Comparison of ENCODE assay signal across 1 cellular context in the genomic region with DNA sequence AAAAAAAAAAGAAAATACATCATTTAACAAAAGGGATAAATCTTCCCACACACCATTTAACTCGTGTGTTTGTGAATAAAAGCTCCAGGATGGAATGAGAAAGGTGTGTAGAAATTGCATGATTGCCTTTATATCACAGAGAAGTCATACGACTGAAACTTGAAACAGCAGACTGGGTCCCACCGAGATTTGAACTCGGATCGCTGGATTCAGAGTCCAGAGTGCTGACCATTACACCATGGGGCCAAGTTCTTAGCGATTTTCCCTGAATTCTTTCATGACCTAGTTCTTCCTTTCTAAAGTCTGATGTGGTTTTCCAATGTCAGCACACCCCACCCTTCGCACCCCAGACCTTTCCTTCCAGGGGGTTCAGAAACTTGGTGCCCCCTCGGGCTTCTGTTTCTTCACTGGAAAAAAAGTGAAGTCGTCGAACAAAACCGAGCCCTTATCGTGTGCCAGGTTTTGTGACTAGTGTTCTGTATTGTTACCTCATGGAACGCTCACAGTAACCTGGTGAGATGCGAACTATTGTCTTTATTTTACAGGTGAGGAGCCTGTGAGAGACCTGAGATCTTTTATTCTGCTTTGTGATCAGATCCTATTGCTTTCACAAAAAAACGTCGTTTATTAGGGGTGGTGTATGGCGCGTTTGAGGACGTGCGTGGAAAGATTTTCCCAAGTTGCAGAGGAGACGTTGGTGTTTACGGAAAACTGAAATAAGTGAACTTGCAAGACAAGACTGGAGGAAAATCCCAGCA.
A peak's percentile ranks its signal among the peaks of the same experiment; 100 is the strongest.
TF ChIP-seq lines count a peak whose summit lies in the region.

No MANE protein-coding gene starts in this region.

TF ChIP-seq in K562, 482 proteins besides CTCF, POLR2A, EP300 and RAD21 (continued from another document):
- TF ChIP-seq, protein P1, sequence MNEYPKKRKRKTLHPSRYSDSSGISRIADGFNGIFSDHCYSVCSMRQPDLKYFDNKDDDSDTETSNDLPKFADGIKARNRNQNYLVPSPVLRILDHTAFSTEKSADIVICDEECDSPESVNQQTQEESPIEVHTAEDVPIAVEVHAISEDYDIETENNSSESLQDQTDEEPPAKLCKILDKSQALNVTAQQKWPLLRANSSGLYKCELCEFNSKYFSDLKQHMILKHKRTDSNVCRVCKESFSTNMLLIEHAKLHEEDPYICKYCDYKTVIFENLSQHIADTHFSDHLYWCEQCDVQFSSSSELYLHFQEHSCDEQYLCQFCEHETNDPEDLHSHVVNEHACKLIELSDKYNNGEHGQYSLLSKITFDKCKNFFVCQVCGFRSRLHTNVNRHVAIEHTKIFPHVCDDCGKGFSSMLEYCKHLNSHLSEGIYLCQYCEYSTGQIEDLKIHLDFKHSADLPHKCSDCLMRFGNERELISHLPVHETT (CRISPR knock-in tag; conservative IDR thresholded peaks at IDR 0.05 in 1 of 2, IDR thresholded peaks at IDR 0.05 in 1 of 2) = 0 out of 4 replicates have a peak, but pooled peaks of 1 of the 2 experiments have one; percentile 2
- no peak for TF ChIP-seq ZNF347 (CRISPR knock-in tag; IDR thresholded peaks at IDR 0.05; ENCODE audit: low read depth)
- TF ChIP-seq ZKSCAN1 (IDR thresholded peaks at IDR 0.05; ENCODE audit: low read depth, low read length) = peak; percentile 73
- no peak for TF ChIP-seq PHB2 (IDR thresholded peaks at IDR 0.05; ENCODE audit: low read depth)
- TF ChIP-seq ZNF165 (CRISPR knock-in tag; IDR thresholded peaks at IDR 0.05; ENCODE audit: borderline replicate concordance) = no peak
- TF ChIP-seq ZNF445 (CRISPR knock-in tag; IDR thresholded peaks at IDR 0.05; ENCODE audit: low read depth) = no peak
- TF ChIP-seq KDM1A (IDR thresholded peaks at IDR 0.05) = peak; percentile 44 to 58; a peak in 3 of 4 replicates
- TF ChIP-seq BCOR (IDR thresholded peaks at IDR 0.05) = peak; percentile 64; the same call in 1 of the 2 replicates
- TF ChIP-seq, protein P2, sequence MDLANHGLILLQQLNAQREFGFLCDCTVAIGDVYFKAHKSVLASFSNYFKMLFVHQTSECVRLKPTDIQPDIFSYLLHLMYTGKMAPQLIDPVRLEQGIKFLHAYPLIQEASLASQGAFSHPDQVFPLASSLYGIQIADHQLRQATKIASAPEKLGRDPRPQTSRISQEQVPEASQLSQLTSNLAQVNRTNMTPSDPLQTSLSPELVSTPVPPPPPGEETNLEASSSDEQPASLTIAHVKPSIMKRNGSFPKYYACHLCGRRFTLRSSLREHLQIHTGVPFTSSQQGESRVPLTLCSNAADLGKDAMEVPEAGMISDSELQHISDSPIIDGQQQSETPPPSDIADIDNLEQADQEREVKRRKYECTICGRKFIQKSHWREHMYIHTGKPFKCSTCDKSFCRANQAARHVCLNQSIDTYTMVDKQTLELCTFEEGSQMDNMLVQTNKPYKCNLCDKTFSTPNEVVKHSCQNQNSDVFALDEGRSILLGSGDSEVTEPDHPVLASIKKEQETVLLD (IDR thresholded peaks at IDR 0.05) = peak; percentile 75
- TF ChIP-seq TEAD4 (IDR thresholded peaks at IDR 0.05; ENCODE audit: low read length) = peak; percentile 85
- TF ChIP-seq TEAD4 (CRISPR knock-in tag; IDR thresholded peaks at IDR 0.05; ENCODE audit: borderline replicate concordance) = no peak
- no peak for TF ChIP-seq ZNF778 (CRISPR knock-in tag; IDR thresholded peaks at IDR 0.05)
- peak; percentile 66; the same call in 1 of the 2 replicates for TF ChIP-seq NCOA6 (IDR thresholded peaks at IDR 0.05)
- peak; percentile 8; the same call in 1 of the 2 replicates for TF ChIP-seq ZNF24 (IDR thresholded peaks at IDR 0.05)
- no peak for TF ChIP-seq EGR1 (conservative IDR thresholded peaks at IDR 0.05)
- peak; percentile 46; the same call in 1 of the 2 replicates for TF ChIP-seq CREB1 (IDR thresholded peaks at IDR 0.05)
- no peak for TF ChIP-seq CREB1 (CRISPR knock-in tag; IDR thresholded peaks at IDR 0.05)
- peak; percentile 87 for TF ChIP-seq ADNP (tag; IDR thresholded peaks at IDR 0.05)
- 0 out of 2 replicates have a peak, but pooled peaks have one; percentile 27 for TF ChIP-seq JUN (IDR thresholded peaks at IDR 0.05; ENCODE audit: borderline replicate concordance, low read depth, low read length)
- no peak for TF ChIP-seq JUN (CRISPR knock-in tag; IDR thresholded peaks at IDR 0.05; ENCODE audit: borderline replicate concordance)
- peak; percentile 37; the same call in 1 of the 2 replicates for TF ChIP-seq STAT5A (IDR thresholded peaks at IDR 0.05; ENCODE audit: borderline replicate concordance, low read length)
- TF ChIP-seq ZNF766 (CRISPR knock-in tag; conservative IDR thresholded peaks at IDR 0.05) = no peak
- no peak for TF ChIP-seq IRF2 (CRISPR knock-in tag; IDR thresholded peaks at IDR 0.05)
- TF ChIP-seq RFX5 (IDR thresholded peaks at IDR 0.05; ENCODE audit: low read depth, low read length) = peak; percentile 57; the same call in 1 of the 2 replicates
- TF ChIP-seq, protein P3, sequence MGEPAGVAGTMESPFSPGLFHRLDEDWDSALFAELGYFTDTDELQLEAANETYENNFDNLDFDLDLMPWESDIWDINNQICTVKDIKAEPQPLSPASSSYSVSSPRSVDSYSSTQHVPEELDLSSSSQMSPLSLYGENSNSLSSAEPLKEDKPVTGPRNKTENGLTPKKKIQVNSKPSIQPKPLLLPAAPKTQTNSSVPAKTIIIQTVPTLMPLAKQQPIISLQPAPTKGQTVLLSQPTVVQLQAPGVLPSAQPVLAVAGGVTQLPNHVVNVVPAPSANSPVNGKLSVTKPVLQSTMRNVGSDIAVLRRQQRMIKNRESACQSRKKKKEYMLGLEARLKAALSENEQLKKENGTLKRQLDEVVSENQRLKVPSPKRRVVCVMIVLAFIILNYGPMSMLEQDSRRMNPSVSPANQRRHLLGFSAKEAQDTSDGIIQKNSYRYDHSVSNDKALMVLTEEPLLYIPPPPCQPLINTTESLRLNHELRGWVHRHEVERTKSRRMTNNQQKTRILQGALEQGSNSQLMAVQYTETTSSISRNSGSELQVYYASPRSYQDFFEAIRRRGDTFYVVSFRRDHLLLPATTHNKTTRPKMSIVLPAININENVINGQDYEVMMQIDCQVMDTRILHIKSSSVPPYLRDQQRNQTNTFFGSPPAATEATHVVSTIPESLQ (CRISPR knock-in tag; IDR thresholded peaks at IDR 0.05) = no peak
- no peak for TF ChIP-seq ZNF707 (CRISPR knock-in tag; conservative IDR thresholded peaks at IDR 0.05)
- no peak for TF ChIP-seq ZNF324 (CRISPR knock-in tag; IDR thresholded peaks at IDR 0.05)
- TF ChIP-seq, protein P4, sequence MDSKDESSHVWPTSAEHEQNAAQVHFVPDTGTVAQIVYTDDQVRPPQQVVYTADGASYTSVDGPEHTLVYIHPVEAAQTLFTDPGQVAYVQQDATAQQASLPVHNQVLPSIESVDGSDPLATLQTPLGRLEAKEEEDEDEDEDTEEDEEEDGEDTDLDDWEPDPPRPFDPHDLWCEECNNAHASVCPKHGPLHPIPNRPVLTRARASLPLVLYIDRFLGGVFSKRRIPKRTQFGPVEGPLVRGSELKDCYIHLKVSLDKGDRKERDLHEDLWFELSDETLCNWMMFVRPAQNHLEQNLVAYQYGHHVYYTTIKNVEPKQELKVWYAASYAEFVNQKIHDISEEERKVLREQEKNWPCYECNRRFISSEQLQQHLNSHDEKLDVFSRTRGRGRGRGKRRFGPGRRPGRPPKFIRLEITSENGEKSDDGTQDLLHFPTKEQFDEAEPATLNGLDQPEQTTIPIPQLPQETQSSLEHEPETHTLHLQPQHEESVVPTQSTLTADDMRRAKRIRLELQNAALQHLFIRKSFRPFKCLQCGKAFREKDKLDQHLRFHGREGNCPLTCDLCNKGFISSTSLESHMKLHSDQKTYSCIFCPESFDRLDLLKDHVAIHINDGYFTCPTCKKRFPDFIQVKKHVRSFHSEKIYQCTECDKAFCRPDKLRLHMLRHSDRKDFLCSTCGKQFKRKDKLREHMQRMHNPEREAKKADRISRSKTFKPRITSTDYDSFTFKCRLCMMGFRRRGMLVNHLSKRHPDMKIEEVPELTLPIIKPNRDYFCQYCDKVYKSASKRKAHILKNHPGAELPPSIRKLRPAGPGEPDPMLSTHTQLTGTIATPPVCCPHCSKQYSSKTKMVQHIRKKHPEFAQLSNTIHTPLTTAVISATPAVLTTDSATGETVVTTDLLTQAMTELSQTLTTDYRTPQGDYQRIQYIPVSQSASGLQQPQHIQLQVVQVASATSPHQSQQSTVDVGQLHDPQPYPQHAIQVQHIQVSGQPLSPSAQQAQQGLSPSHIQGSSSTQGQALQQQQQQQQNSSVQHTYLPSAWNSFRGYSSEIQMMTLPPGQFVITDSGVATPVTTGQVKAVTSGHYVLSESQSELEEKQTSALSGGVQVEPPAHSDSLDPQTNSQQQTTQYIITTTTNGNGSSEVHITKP (IDR thresholded peaks at IDR 0.05; ENCODE audit: partially characterized antibody) = no peak
- TF ChIP-seq CHD2 (IDR thresholded peaks at IDR 0.05; ENCODE audit: low read depth, low read length) = peak; percentile 40; the same call in 1 of the 2 replicates
- TF ChIP-seq ZNF384 (IDR thresholded peaks at IDR 0.05; ENCODE audit: low read depth, low read length) = 0 out of 2 replicates have a peak, but pooled peaks have one; percentile 6
- peak; percentile 73 for TF ChIP-seq RBM39 (optimal IDR thresholded peaks at IDR 0.05; ENCODE audit: low read depth, low read length)
